In the genomic region with DNA sequence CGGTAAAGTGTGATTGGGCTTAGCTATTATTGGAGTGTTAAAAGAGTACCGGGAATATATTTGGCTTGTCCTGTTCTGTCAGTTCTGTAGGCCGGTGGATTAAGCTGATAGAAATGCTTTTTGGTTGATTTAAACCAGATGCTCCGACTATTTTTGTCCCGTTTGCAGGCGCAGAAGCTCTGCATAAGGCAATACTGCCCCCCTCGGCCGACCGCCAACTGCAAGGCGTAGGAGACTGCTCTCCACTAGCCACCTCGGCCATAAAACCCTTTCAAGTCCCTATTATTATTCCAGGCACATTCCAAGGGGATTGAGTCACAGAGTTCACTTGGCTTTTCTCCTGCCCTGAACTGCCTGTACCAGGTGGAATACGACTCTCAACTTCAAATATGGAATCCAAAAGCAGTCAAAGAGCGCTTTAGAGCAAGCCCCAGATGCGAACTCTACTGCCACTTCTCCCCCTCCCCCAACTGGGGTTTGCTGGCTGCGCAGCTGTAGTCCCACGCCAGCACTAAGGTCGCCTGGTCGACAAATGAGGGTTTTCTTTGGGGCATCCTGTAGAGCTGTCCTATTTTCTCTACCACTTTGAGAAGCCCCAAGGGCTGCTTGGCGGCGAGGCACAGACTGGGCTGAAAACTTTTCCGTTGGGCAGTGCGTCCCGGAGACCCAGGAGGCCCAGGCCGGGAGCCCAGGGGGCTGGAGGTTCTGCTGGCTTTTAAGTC, we compare ENCODE assay signal across 8 cellular contexts.
DNase-seq lines count a peak whose midpoint lies in the region; ATAC-seq, FAIRE-seq and TF ChIP-seq lines count a peak whose summit lies in the region.

No MANE protein-coding gene starts in this region.

- TF ChIP-seq CTCF in A549 (IDR thresholded peaks at IDR 0.05) = peak; percentile 89
- TF ChIP-seq CTCF in VCaP (conservative IDR thresholded peaks at IDR 0.05) = peak; percentile 86
- TF ChIP-seq CTCF in bronchial epithelial cell (IDR thresholded peaks at IDR 0.05; ENCODE audit: insufficient read depth, low read length, severe bottlenecking) = peak; percentile 73
- peak; percentile 77 for TF ChIP-seq CTCF in smooth muscle cell (IDR thresholded peaks at IDR 0.05; ENCODE audit: borderline replicate concordance, insufficient read depth, poor library complexity, severe bottlenecking)

- TF ChIP-seq EP300 in A549 (IDR thresholded peaks at IDR 0.05) = peak in 1 of 2 experiments; percentile 18; a peak in 1 of 5 replicates

- H3K4me2 ChIP-seq in A549 (peak overlapping the region; percentile 93), smooth muscle cell (peak overlapping the region; percentile 93)

- H3K79me2 ChIP-seq in smooth muscle cell (ENCODE audit: low read depth) = no peaks in the 10 kb centered on the region

- CTCF ChIA-PET in A549 (lab: Yijun Ruan, JAX) = interaction anchor here (0.6 to 9.3 kb wide), 57 partner anchors 12 to 471 kb away, joined by 3 to 153 read pairs (median 4); a partner anchor contains a TSS

- peak; percentile 86 to 97 for DNase-seq in A549 (ENCODE audit: low read depth in 1 of 2, low spot score in 1 of 2)
- DNase-seq in NCI-H2107 (lab: John Stamatoyannopoulos, UW) = peak; percentile 62
- peak; percentile 97 for DNase-seq in bronchial epithelial cell (ENCODE audit: low read depth)
- DNase-seq in iPS-NIHi7 (ENCODE audit: extremely low spot score) = peak; percentile 90
- peak; percentile 84 for DNase-seq in smooth muscle cell (lab: John Stamatoyannopoulos, UW; ENCODE audit: unreplicated experiment)

- peaks cover 15% of the 10 kb centered on the region for H3F3A ChIP-seq in smooth muscle cell (ENCODE audit: low read depth)

- peak overlapping the region; percentile 70 for H3K4me3 ChIP-seq in A549
- H3K4me3 ChIP-seq in bronchial epithelial cell (ENCODE audit: low read depth, low read length) = peak overlapping the region; percentile 67
- peak overlapping the region; percentile 58 for H3K4me3 ChIP-seq in smooth muscle cell

- peak overlapping the region; percentile 81 for H2AFZ ChIP-seq in smooth muscle cell (ENCODE audit: low read depth)

- H3K36me3 ChIP-seq in bronchial epithelial cell (ENCODE audit: control insufficient read depth, insufficient read depth, low read length) = no peaks in the 10 kb centered on the region
- no peaks in the 10 kb centered on the region for H3K36me3 ChIP-seq in smooth muscle cell (ENCODE audit: low read depth)

- POLR2A ChIA-PET in A549 (lab: Yijun Ruan, JAX) = interaction anchor here (0.6 to 3.3 kb wide), 13 partner anchors 12 to 705 kb away, joined by 3 to 23 read pairs (median 7); a partner anchor contains a TSS

- 1% methylated on average over 20 of the region's 24 CpGs for WGBS in A549 (ENCODE audit: missing lambda C conversion rate)
- WGBS in smooth muscle cell (ENCODE audit: low lambda C conversion rate) = under 1% methylated on average over 24 of the region's 24 CpGs

- H3K9ac ChIP-seq in smooth muscle cell (ENCODE audit: low read depth) = peak overlapping the region; percentile 96

- ATAC-seq in A549 (peak; percentile 70 to 86), GM18519 (IDR thresholded peaks at IDR 0.05; ENCODE audit: low FRiP score, unreplicated experiment) (peak; percentile 35), HG03066 (IDR thresholded peaks at IDR 0.05; ENCODE audit: low read depth, unreplicated experiment) (peak; percentile 46)

- H3K9me3 ChIP-seq in A549 (no peaks in the 10 kb centered on the region), smooth muscle cell (replicated peaks; ENCODE audit: low read depth) (no peaks in the 10 kb centered on the region)

- H3K27ac ChIP-seq in A549 (peak overlapping the region; percentile 95 to 99), VCaP (peak overlapping the region; percentile 96), smooth muscle cell (ENCODE audit: low read depth) (peak overlapping the region; percentile 99)

- no peaks in the 10 kb centered on the region for H3K27me3 ChIP-seq in bronchial epithelial cell (ENCODE audit: control insufficient read depth, insufficient read depth, low read length)
- no peaks in the 10 kb centered on the region for H3K27me3 ChIP-seq in smooth muscle cell (ENCODE audit: low read depth)

- TF ChIP-seq POLR2A in A549 (IDR thresholded peaks at IDR 0.05; ENCODE audit: low read length) = no peak

- FAIRE-seq in A549 (lab: Jason Lieb, UNC) (no peak), bronchial epithelial cell (lab: Jason Lieb, UNC) (no peak)

- peaks cover 24% of the 10 kb centered on the region for H3K4me1 ChIP-seq in A549
- H3K4me1 ChIP-seq in smooth muscle cell (ENCODE audit: low read depth) = peaks cover 20% of the 10 kb centered on the region

- no peaks in the 10 kb centered on the region for H4K20me1 ChIP-seq in smooth muscle cell (ENCODE audit: low read depth)

- peak; percentile 93 to 94 for TF ChIP-seq RAD21 in A549 (conservative IDR thresholded peaks at IDR 0.05 in 1 of 2, IDR thresholded peaks at IDR 0.05 in 1 of 2)

TF ChIP-seq in A549, 52 proteins besides CTCF, POLR2A, EP300 and RAD21:
- TF ChIP-seq GATA3 (IDR thresholded peaks at IDR 0.05; ENCODE audit: borderline replicate concordance) = peak; percentile 60
- peak; percentile 50; the same call in 1 of the 2 replicates for TF ChIP-seq FOSL2 (IDR thresholded peaks at IDR 0.05)
- TF ChIP-seq FOSL2 (CRISPR knock-in tag; IDR thresholded peaks at IDR 0.05) = peak; percentile 87
- TF ChIP-seq RARB (CRISPR knock-in tag; IDR thresholded peaks at IDR 0.05) = no peak
- TF ChIP-seq SMC3 (IDR thresholded peaks at IDR 0.05) = peak; percentile 81
- 0 out of 2 replicates have a peak, but pooled peaks have one; percentile 65 for TF ChIP-seq FOSB (CRISPR knock-in tag; IDR thresholded peaks at IDR 0.05)
- TF ChIP-seq, protein P1, sequence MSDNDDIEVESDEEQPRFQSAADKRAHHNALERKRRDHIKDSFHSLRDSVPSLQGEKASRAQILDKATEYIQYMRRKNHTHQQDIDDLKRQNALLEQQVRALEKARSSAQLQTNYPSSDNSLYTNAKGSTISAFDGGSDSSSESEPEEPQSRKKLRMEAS (IDR thresholded peaks at IDR 0.05) = peak; percentile 41
- 0 out of 2 replicates have a peak, but pooled peaks have one; percentile 30 for TF ChIP-seq HOXB5 (CRISPR knock-in tag; IDR thresholded peaks at IDR 0.05)
- no peak for TF ChIP-seq BHLHE40 (IDR thresholded peaks at IDR 0.05; ENCODE audit: low read depth, low read length)
- TF ChIP-seq JUNB (IDR thresholded peaks at IDR 0.05) = peak; percentile 67
- peak; percentile 21; the same call in 1 of the 2 replicates for TF ChIP-seq TP53 (CRISPR knock-in tag; IDR thresholded peaks at IDR 0.05)
- TF ChIP-seq, protein P2, sequence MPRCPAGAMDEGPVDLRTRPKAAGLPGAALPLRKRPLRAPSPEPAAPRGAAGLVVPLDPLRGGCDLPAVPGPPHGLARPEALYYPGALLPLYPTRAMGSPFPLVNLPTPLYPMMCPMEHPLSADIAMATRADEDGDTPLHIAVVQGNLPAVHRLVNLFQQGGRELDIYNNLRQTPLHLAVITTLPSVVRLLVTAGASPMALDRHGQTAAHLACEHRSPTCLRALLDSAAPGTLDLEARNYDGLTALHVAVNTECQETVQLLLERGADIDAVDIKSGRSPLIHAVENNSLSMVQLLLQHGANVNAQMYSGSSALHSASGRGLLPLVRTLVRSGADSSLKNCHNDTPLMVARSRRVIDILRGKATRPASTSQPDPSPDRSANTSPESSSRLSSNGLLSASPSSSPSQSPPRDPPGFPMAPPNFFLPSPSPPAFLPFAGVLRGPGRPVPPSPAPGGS (IDR thresholded peaks at IDR 0.05) = 0 out of 3 replicates have a peak, but pooled peaks have one; percentile 33
- TF ChIP-seq CEBPB (IDR thresholded peaks at IDR 0.05) = peak in 1 of 2 experiments; percentile 16; a peak in 1 of 4 replicates
- no peak for TF ChIP-seq ZFP36 (IDR thresholded peaks at IDR 0.05; ENCODE audit: borderline replicate concordance, partially characterized antibody)
- TF ChIP-seq JUN (IDR thresholded peaks at IDR 0.05) = peak; percentile 48 to 64; a peak in 4 of 5 replicates
- TF ChIP-seq MYC (IDR thresholded peaks at IDR 0.05; ENCODE audit: borderline replicate concordance, low read length) = 0 out of 2 replicates have a peak, but pooled peaks have one; percentile 9
- TF ChIP-seq, protein P3, sequence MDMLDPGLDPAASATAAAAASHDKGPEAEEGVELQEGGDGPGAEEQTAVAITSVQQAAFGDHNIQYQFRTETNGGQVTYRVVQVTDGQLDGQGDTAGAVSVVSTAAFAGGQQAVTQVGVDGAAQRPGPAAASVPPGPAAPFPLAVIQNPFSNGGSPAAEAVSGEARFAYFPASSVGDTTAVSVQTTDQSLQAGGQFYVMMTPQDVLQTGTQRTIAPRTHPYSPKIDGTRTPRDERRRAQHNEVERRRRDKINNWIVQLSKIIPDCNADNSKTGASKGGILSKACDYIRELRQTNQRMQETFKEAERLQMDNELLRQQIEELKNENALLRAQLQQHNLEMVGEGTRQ (IDR thresholded peaks at IDR 0.05) = no peak
- TF ChIP-seq, protein P4, sequence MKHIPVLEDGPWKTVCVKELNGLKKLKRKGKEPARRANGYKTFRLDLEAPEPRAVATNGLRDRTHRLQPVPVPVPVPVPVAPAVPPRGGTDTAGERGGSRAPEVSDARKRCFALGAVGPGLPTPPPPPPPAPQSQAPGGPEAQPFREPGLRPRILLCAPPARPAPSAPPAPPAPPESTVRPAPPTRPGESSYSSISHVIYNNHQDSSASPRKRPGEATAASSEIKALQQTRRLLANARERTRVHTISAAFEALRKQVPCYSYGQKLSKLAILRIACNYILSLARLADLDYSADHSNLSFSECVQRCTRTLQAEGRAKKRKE (CRISPR knock-in tag; IDR thresholded peaks at IDR 0.05; ENCODE audit: low read depth) = no peak

Comparison
In these comparisons a context has a peak if more than half of its experiments do, and no peak if none do; other contexts are left out.
1. Peak in every context shown above with its lines: DNase-seq, ATAC-seq, H3K4me3 ChIP-seq and H3K27ac ChIP-seq.